23 cellular contexts compared by ENCODE assay signal in the genomic region with DNA sequence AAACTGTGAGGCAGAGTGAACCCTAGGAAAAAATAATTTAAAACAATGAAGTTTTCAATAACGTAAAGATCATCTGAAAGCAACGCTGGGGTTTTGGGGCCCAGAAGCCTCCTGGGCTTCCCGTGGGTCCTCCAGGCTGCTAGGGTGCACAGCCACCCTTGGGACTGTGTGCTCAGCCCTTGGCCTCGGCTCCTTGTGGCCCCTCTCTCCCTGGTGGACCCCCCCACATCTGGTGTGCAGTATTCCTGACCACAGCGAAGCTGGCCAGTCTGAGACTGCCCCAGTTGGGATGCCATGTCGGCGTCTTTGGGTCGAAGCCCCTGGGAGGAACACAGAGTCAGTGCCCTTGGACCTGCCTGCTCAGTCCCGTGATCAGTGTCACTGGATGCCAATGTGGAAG.
"Had no signal": no experiment of that assay in that cellular context is flagged by ENCODE, and none has a peak within 500 bp of the region (broad histone marks: within the 10 kb centered on the region; RNA-seq: fewer than 3 reads in every experiment).

No MANE protein-coding gene starts in this region.

- H3K36me3 ChIP-seq: colonic mucosa, esophagus squamous epithelium, gastrocnemius medialis, heart right ventricle, left lung, lower lobe of right lung had no signal

- H3K9me3 Mint-ChIP-seq: dendritic cell treated with granulocyte-macrophage colony-stimulating factor and Interleukin-4, amounts not matched to agents 40 ng/mL and 50 ng/mL, for 4 days; effector memory CD8-positive, alpha-beta T cell; endodermal cell; mesothelial cell of epicardium had no signal

- DNase-seq: colonic mucosa; cortex of kidney; effector CD8-positive, alpha-beta T cell; effector memory CD8-positive, alpha-beta T cell; endodermal cell; erythroblast; esophagus squamous epithelium; foreskin fibroblast; foreskin melanocyte; gastrocnemius medialis; glutamatergic neuron; head of caudate nucleus; heart right ventricle; hippocampal formation; left cardiac atrium; left lung; left ventricle myocardium superior; lower lobe of right lung; mesenchymal stem cell; mucosa of descending colon had no signal

- H3K27me3 ChIP-seq: colonic mucosa, gastrocnemius medialis, heart right ventricle, left lung had no signal

- H3K4me3 ChIP-seq: colonic mucosa, esophagus squamous epithelium, gastrocnemius medialis, heart right ventricle, left lung, lower lobe of right lung, mucosa of descending colon had no signal

- H3K36me3 Mint-ChIP-seq: mesothelial cell of epicardium had no signal

- H3K4me1 ChIP-seq: colonic mucosa, esophagus squamous epithelium, gastrocnemius medialis, heart right ventricle, left lung, lower lobe of right lung had no signal

- H3K27ac ChIP-seq: colonic mucosa, epithelial cell of prostate, esophagus squamous epithelium, gastrocnemius medialis, heart right ventricle, left lung, lower lobe of right lung had no signal

- H3K9me3 ChIP-seq: colonic mucosa, esophagus squamous epithelium, gastrocnemius medialis, heart right ventricle, left lung, lower lobe of right lung, mucosa of descending colon had no signal

- ATAC-seq: effector memory CD8-positive, alpha-beta T cell; gastrocnemius medialis; heart right ventricle; left cardiac atrium; left lung; left ventricle myocardium superior; lower lobe of right lung; mucosa of descending colon had no signal

- H3K4me3 Mint-ChIP-seq: dendritic cell treated with granulocyte-macrophage colony-stimulating factor and Interleukin-4, amounts not matched to agents 40 ng/mL and 50 ng/mL, for 4 days; effector memory CD8-positive, alpha-beta T cell; mesothelial cell of epicardium had no signal

- H3K27ac Mint-ChIP-seq: dendritic cell treated with granulocyte-macrophage colony-stimulating factor and Interleukin-4, amounts not matched to agents 40 ng/mL and 50 ng/mL, for 4 days; effector memory CD8-positive, alpha-beta T cell; mesothelial cell of epicardium had no signal
